ENCODE assay signal across 1 cellular context in the genomic region with DNA sequence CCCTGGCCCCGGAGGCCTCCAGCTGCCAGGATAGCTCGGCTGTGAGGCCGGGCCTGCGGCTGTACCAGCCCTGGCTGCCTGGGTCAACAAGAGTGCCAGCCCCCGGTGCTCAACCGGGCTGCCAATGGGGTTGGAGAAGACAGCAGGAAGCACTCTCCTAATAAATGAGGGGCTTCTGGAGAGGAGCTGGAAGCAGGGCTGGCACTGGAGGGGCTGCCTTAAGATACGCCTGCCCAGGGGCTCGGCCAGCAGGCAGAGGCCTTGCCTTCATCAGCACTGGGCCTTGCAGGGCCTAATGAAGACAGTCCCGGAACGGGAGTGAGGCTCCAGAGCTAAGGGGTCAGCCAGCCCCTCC.
TF ChIP-seq lines count a peak whose summit lies in the region.

No MANE protein-coding gene starts in this region.

TF ChIP-seq in HepG2, 621 proteins besides CTCF, POLR2A, EP300 and RAD21 (continued from another document and continues in another):
- TF ChIP-seq, protein P1, sequence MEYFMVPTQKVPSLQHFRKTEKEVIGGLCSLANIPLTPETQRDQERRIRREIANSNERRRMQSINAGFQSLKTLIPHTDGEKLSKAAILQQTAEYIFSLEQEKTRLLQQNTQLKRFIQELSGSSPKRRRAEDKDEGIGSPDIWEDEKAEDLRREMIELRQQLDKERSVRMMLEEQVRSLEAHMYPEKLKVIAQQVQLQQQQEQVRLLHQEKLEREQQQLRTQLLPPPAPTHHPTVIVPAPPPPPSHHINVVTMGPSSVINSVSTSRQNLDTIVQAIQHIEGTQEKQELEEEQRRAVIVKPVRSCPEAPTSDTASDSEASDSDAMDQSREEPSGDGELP (IDR thresholded peaks at IDR 0.05; ENCODE audit: borderline replicate concordance, low read depth) = peak; percentile 7; the same call in 1 of the 2 replicates
- TF ChIP-seq HNRNPL (IDR thresholded peaks at IDR 0.05; ENCODE audit: low read depth, low read length) (peak; percentile 25), LCORL (IDR thresholded peaks at IDR 0.05) (no peak), LCORL (CRISPR knock-in tag; IDR thresholded peaks at IDR 0.05) (peak; percentile 9; the same call in 1 of the 2 replicates), GPN1 (CRISPR knock-in tag; IDR thresholded peaks at IDR 0.05; ENCODE audit: borderline replicate concordance) (no peak), ZBTB38 (CRISPR knock-in tag; IDR thresholded peaks at IDR 0.05) (0 out of 2 replicates have a peak, but pooled peaks have one; percentile 13), ZFP36L2 (CRISPR knock-in tag; IDR thresholded peaks at IDR 0.05) (0 out of 2 replicates have a peak, but pooled peaks have one; percentile 5), KLF12 (CRISPR knock-in tag; IDR thresholded peaks at IDR 0.05; ENCODE audit: borderline replicate concordance) (no peak), ZNF709 (CRISPR knock-in tag; IDR thresholded peaks at IDR 0.05) (0 out of 2 replicates have a peak, but pooled peaks have one; percentile 3), FLYWCH1 (CRISPR knock-in tag; IDR thresholded peaks at IDR 0.05) (no peak), RARG (CRISPR knock-in tag; IDR thresholded peaks at IDR 0.05; ENCODE audit: low read depth) (no peak), FOXJ3 (CRISPR knock-in tag; IDR thresholded peaks at IDR 0.05; ENCODE audit: borderline replicate concordance) (peak; percentile 3; the same call in 1 of the 2 replicates), ZNF7 (CRISPR knock-in tag; IDR thresholded peaks at IDR 0.05) (no peak), HIVEP1 (CRISPR knock-in tag; IDR thresholded peaks at IDR 0.05) (peak; percentile 49; the same call in 1 of the 2 replicates), JARID2 (CRISPR knock-in tag; IDR thresholded peaks at IDR 0.05; ENCODE audit: insufficient replicate concordance) (peak; percentile 4), RBFOX2 (IDR thresholded peaks at IDR 0.05; ENCODE audit: low read depth, low read length) (peak; percentile 4; the same call in 1 of the 2 replicates), ZNF781 (CRISPR knock-in tag; IDR thresholded peaks at IDR 0.05; ENCODE audit: borderline replicate concordance, not compliant biosample characterization) (no peak), YEATS4 (CRISPR knock-in tag; IDR thresholded peaks at IDR 0.05; ENCODE audit: borderline replicate concordance) (peak; percentile 39), ZNF790 (CRISPR knock-in tag; IDR thresholded peaks at IDR 0.05; ENCODE audit: borderline replicate concordance) (0 out of 2 replicates have a peak, but pooled peaks have one; percentile 19), ARID2 (CRISPR knock-in tag; IDR thresholded peaks at IDR 0.05; ENCODE audit: borderline replicate concordance) (0 out of 2 replicates have a peak, but pooled peaks have one; percentile 4), ZNF746 (CRISPR knock-in tag; IDR thresholded peaks at IDR 0.05) (no peak), ZMAT3 (CRISPR knock-in tag; conservative IDR thresholded peaks at IDR 0.05) (peak; percentile 18; the same call in 1 of the 2 replicates), HOXA3 (CRISPR knock-in tag; IDR thresholded peaks at IDR 0.05) (0 out of 2 replicates have a peak, but pooled peaks have one; percentile 0), ZFY (CRISPR knock-in tag; IDR thresholded peaks at IDR 0.05) (peak; percentile 11), ZFP62 (CRISPR knock-in tag; IDR thresholded peaks at IDR 0.05) (no peak)
- TF ChIP-seq, protein P2, sequence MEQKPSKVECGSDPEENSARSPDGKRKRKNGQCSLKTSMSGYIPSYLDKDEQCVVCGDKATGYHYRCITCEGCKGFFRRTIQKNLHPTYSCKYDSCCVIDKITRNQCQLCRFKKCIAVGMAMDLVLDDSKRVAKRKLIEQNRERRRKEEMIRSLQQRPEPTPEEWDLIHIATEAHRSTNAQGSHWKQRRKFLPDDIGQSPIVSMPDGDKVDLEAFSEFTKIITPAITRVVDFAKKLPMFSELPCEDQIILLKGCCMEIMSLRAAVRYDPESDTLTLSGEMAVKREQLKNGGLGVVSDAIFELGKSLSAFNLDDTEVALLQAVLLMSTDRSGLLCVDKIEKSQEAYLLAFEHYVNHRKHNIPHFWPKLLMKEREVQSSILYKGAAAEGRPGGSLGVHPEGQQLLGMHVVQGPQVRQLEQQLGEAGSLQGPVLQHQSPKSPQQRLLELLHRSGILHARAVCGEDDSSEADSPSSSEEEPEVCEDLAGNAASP (CRISPR knock-in tag; IDR thresholded peaks at IDR 0.05; ENCODE audit: borderline replicate concordance) = no peak
- TF ChIP-seq, protein P3, sequence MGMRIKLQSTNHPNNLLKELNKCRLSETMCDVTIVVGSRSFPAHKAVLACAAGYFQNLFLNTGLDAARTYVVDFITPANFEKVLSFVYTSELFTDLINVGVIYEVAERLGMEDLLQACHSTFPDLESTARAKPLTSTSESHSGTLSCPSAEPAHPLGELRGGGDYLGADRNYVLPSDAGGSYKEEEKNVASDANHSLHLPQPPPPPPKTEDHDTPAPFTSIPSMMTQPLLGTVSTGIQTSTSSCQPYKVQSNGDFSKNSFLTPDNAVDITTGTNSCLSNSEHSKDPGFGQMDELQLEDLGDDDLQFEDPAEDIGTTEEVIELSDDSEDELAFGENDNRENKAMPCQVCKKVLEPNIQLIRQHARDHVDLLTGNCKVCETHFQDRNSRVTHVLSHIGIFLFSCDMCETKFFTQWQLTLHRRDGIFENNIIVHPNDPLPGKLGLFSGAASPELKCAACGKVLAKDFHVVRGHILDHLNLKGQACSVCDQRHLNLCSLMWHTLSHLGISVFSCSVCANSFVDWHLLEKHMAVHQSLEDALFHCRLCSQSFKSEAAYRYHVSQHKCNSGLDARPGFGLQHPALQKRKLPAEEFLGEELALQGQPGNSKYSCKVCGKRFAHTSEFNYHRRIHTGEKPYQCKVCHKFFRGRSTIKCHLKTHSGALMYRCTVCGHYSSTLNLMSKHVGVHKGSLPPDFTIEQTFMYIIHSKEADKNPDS (CRISPR knock-in tag; IDR thresholded peaks at IDR 0.05) = no peak
- TF ChIP-seq, protein P4, sequence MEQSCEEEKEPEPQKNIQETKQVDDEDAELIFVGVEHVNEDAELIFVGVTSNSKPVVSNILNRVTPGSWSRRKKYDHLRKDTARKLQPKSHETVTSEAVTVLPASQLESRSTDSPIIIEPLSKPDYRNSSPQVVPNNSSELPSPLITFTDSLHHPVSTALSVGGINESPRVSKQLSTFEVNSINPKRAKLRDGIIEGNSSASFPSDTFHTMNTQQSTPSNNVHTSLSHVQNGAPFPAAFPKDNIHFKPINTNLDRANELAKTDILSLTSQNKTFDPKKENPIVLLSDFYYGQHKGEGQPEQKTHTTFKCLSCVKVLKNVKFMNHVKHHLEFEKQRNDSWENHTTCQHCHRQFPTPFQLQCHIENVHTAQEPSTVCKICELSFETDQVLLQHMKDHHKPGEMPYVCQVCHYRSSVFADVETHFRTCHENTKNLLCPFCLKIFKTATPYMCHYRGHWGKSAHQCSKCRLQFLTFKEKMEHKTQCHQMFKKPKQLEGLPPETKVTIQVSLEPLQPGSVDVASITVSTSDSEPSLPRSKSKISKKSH (CRISPR knock-in tag; IDR thresholded peaks at IDR 0.05; ENCODE audit: borderline replicate concordance) = peak; percentile 10
- TF ChIP-seq, protein P5, sequence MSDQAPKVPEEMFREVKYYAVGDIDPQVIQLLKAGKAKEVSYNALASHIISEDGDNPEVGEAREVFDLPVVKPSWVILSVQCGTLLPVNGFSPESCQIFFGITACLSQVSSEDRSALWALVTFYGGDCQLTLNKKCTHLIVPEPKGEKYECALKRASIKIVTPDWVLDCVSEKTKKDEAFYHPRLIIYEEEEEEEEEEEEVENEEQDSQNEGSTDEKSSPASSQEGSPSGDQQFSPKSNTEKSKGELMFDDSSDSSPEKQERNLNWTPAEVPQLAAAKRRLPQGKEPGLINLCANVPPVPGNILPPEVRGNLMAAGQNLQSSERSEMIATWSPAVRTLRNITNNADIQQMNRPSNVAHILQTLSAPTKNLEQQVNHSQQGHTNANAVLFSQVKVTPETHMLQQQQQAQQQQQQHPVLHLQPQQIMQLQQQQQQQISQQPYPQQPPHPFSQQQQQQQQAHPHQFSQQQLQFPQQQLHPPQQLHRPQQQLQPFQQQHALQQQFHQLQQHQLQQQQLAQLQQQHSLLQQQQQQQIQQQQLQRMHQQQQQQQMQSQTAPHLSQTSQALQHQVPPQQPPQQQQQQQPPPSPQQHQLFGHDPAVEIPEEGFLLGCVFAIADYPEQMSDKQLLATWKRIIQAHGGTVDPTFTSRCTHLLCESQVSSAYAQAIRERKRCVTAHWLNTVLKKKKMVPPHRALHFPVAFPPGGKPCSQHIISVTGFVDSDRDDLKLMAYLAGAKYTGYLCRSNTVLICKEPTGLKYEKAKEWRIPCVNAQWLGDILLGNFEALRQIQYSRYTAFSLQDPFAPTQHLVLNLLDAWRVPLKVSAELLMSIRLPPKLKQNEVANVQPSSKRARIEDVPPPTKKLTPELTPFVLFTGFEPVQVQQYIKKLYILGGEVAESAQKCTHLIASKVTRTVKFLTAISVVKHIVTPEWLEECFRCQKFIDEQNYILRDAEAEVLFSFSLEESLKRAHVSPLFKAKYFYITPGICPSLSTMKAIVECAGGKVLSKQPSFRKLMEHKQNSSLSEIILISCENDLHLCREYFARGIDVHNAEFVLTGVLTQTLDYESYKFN (CRISPR knock-in tag; conservative IDR thresholded peaks at IDR 0.05) = peak; percentile 14; the same call in 1 of the 2 replicates
- TF ChIP-seq, protein P6, sequence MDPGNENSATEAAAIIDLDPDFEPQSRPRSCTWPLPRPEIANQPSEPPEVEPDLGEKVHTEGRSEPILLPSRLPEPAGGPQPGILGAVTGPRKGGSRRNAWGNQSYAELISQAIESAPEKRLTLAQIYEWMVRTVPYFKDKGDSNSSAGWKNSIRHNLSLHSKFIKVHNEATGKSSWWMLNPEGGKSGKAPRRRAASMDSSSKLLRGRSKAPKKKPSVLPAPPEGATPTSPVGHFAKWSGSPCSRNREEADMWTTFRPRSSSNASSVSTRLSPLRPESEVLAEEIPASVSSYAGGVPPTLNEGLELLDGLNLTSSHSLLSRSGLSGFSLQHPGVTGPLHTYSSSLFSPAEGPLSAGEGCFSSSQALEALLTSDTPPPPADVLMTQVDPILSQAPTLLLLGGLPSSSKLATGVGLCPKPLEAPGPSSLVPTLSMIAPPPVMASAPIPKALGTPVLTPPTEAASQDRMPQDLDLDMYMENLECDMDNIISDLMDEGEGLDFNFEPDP (CRISPR knock-in tag; conservative IDR thresholded peaks at IDR 0.05) = no peak
- TF ChIP-seq, protein P7, sequence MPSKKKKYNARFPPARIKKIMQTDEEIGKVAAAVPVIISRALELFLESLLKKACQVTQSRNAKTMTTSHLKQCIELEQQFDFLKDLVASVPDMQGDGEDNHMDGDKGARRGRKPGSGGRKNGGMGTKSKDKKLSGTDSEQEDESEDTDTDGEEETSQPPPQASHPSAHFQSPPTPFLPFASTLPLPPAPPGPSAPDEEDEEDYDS (CRISPR knock-in tag; IDR thresholded peaks at IDR 0.05) = 0 out of 2 replicates have a peak, but pooled peaks have one; percentile 4
- TF ChIP-seq, protein P8, sequence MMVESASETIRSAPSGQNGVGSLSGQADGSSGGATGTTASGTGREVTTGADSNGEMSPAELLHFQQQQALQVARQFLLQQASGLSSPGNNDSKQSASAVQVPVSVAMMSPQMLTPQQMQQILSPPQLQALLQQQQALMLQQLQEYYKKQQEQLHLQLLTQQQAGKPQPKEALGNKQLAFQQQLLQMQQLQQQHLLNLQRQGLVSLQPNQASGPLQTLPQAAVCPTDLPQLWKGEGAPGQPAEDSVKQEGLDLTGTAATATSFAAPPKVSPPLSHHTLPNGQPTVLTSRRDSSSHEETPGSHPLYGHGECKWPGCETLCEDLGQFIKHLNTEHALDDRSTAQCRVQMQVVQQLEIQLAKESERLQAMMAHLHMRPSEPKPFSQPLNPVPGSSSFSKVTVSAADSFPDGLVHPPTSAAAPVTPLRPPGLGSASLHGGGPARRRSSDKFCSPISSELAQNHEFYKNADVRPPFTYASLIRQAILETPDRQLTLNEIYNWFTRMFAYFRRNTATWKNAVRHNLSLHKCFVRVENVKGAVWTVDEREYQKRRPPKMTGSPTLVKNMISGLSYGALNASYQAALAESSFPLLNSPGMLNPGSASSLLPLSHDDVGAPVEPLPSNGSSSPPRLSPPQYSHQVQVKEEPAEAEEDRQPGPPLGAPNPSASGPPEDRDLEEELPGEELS (CRISPR knock-in tag; IDR thresholded peaks at IDR 0.05) = peak; percentile 5; the same call in 1 of the 2 replicates
- TF ChIP-seq, protein P9, sequence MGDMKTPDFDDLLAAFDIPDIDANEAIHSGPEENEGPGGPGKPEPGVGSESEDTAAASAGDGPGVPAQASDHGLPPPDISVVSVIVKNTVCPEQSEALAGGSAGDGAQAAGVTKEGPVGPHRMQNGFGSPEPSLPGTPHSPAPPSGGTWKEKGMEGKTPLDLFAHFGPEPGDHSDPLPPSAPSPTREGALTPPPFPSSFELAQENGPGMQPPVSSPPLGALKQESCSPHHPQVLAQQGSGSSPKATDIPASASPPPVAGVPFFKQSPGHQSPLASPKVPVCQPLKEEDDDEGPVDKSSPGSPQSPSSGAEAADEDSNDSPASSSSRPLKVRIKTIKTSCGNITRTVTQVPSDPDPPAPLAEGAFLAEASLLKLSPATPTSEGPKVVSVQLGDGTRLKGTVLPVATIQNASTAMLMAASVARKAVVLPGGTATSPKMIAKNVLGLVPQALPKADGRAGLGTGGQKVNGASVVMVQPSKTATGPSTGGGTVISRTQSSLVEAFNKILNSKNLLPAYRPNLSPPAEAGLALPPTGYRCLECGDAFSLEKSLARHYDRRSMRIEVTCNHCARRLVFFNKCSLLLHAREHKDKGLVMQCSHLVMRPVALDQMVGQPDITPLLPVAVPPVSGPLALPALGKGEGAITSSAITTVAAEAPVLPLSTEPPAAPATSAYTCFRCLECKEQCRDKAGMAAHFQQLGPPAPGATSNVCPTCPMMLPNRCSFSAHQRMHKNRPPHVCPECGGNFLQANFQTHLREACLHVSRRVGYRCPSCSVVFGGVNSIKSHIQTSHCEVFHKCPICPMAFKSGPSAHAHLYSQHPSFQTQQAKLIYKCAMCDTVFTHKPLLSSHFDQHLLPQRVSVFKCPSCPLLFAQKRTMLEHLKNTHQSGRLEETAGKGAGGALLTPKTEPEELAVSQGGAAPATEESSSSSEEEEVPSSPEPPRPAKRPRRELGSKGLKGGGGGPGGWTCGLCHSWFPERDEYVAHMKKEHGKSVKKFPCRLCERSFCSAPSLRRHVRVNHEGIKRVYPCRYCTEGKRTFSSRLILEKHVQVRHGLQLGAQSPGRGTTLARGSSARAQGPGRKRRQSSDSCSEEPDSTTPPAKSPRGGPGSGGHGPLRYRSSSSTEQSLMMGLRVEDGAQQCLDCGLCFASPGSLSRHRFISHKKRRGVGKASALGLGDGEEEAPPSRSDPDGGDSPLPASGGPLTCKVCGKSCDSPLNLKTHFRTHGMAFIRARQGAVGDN (CRISPR knock-in tag; IDR thresholded peaks at IDR 0.05) = peak; percentile 57
- TF ChIP-seq, protein P10, sequence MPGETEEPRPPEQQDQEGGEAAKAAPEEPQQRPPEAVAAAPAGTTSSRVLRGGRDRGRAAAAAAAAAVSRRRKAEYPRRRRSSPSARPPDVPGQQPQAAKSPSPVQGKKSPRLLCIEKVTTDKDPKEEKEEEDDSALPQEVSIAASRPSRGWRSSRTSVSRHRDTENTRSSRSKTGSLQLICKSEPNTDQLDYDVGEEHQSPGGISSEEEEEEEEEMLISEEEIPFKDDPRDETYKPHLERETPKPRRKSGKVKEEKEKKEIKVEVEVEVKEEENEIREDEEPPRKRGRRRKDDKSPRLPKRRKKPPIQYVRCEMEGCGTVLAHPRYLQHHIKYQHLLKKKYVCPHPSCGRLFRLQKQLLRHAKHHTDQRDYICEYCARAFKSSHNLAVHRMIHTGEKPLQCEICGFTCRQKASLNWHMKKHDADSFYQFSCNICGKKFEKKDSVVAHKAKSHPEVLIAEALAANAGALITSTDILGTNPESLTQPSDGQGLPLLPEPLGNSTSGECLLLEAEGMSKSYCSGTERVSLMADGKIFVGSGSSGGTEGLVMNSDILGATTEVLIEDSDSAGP (CRISPR knock-in tag; IDR thresholded peaks at IDR 0.05; ENCODE audit: borderline replicate concordance) = peak; percentile 7; the same call in 1 of the 2 replicates
